In genomic region chr6:167020211-167020610, GRCh38 we compare ENCODE assay signal across 16 cellular contexts. TPM values are rescaled to one million over a fixed set of nuclear protein-coding genes. Genes with fewer than 3 reads are reported as not detected.
DNase-seq lines count a peak whose midpoint lies in the region; ATAC-seq, FAIRE-seq and TF ChIP-seq lines count a peak whose summit lies in the region.
"Had no signal": no experiment of that assay in that cellular context is flagged by ENCODE, and none has a peak within 500 bp of the region (broad histone marks: within the 10 kb centered on the region; RNA-seq: fewer than 3 reads in every experiment).

No MANE protein-coding gene starts in this region.

- POLR2A ChIA-PET in HepG2 (lab: Yijun Ruan, JAX): no interaction called here

- CTCF ChIA-PET in HepG2 (lab: Yijun Ruan, JAX; ENCODE audit: low intra/inter-chr PET ratio, low total read pairs): no interaction called here

- no peak overlapping the region for H3K4me3 Mint-ChIP-seq in activated naive CD8-positive, alpha-beta T cell treated with anti-CD3 and anti-CD28 coated beads for 36 hours
- no peak overlapping the region for H3K4me3 Mint-ChIP-seq in natural killer cell
- H3K4me3 Mint-ChIP-seq: WTC11 had no signal

- TSS peak; percentile 2 for BruUV-seq in HepG2 (replicated peaks; lab: Mats Ljungman, UMichigan)

- H3K27ac ChIP-seq in HepG2 (ENCODE audit: extremely low read length, insufficient read depth, low read length): no peak overlapping the region
- no peak overlapping the region for H3K27ac ChIP-seq in right lobe of liver
- peak overlapping the region; percentile 32 to 38 (median 37) for H3K27ac ChIP-seq in thyroid gland
- H3K27ac ChIP-seq: A549 had no signal

- no peak for FAIRE-seq in HepG2 (lab: Jason Lieb, UNC)
- FAIRE-seq: A549, bronchial epithelial cell had no signal

- H3K4me1 ChIP-seq in HepG2 (ENCODE audit: insufficient read depth, low read length): no peaks in the 10 kb centered on the region
- no peaks in the 10 kb centered on the region for H3K4me1 ChIP-seq in right lobe of liver
- H3K4me1 ChIP-seq in thyroid gland: no peaks in the 10 kb centered on the region
- H3K4me1 ChIP-seq: A549 had no signal

- in situ Hi-C loops in HepG2 (cut with HindIII; ENCODE audit: extremely low pct_ligation_motif_present, low pct_unique_long_range_greater_than_20kb): loop anchor here (25.0 kb wide), 1 partner anchor 117 kb away; no protein-coding TSS in a partner anchor

- H3K27me3 Mint-ChIP-seq in activated naive CD8-positive, alpha-beta T cell treated with anti-CD3 and anti-CD28 coated beads for 36 hours: no peaks in the 10 kb centered on the region
- H3K27me3 Mint-ChIP-seq in natural killer cell (ENCODE audit: low read depth in 2 of 2): no peaks in the 10 kb centered on the region

- H3K36me3 Mint-ChIP-seq in activated naive CD8-positive, alpha-beta T cell treated with anti-CD3 and anti-CD28 coated beads for 36 hours: peaks cover 5% of the 10 kb centered on the region
- no peaks in the 10 kb centered on the region for H3K36me3 Mint-ChIP-seq in natural killer cell

- H3K9me3 ChIP-seq in HepG2 (ENCODE audit: low read length) (no peaks in the 10 kb centered on the region), right lobe of liver (no peaks in the 10 kb centered on the region), thyroid gland (no peaks in the 10 kb centered on the region)
- H3K9me3 ChIP-seq: A549, mucosa of descending colon had no signal

- no peak for TF ChIP-seq RAD21 in HepG2 (CRISPR knock-in tag; IDR thresholded peaks at IDR 0.05)

- H3K4me3 ChIP-seq in HepG2 (replicated peaks in 1 of 3; ENCODE audit: insufficient read depth in 1 of 3, low read depth in 2 of 3, low read length in 3 of 3) (no peak overlapping the region), right lobe of liver (no peak overlapping the region), thyroid gland (replicated peaks in 1 of 3) (no peak overlapping the region)
- H3K4me3 ChIP-seq: A549, mucosa of descending colon had no signal

- intact Hi-C loops in HepG2 (cut with micrococcal nuclease; ENCODE audit: unreplicated experiment) (no loop called here), right lobe of liver (cut with DNase I) (no loop called here), thyroid gland (cut with DNase I) (no loop called here), natural killer cell (cut with micrococcal nuclease) (no loop called here)

- peaks cover 3% of the 10 kb centered on the region for H3K79me2 ChIP-seq in HepG2 (ENCODE audit: insufficient read depth, low read length)

- TF ChIP-seq EP300 in HepG2 (IDR thresholded peaks at IDR 0.05; ENCODE audit: low read depth in 2 of 2, low read length in 2 of 2) (no peak), HepG2 (CRISPR knock-in tag; IDR thresholded peaks at IDR 0.05; ENCODE audit: borderline replicate concordance) (no peak)

- ATAC-seq in HepG2 (no peak), right lobe of liver (no peak), GM21723 (IDR thresholded peaks at IDR 0.05; ENCODE audit: unreplicated experiment) (peak; percentile 87), HG03175 (IDR thresholded peaks at IDR 0.05; ENCODE audit: unreplicated experiment) (peak; percentile 77), natural killer cell (no peak)
- ATAC-seq: A549, mucosa of descending colon, WTC11 had no signal

- TF ChIP-seq POLR2A in HepG2 (IDR thresholded peaks at IDR 0.05; ENCODE audit: insufficient read depth in 1 of 2, low read depth in 2 of 2, low read length in 2 of 2) (no peak), right lobe of liver (IDR thresholded peaks at IDR 0.05) (no peak), thyroid gland (IDR thresholded peaks at IDR 0.05) (no peak)

- H3K36me3 ChIP-seq in HepG2 (replicated peaks in 1 of 2; ENCODE audit: control insufficient read depth in 1 of 2, insufficient read depth in 2 of 2, low read length in 2 of 2): peaks cover 24 to 79% of the 10 kb centered on the region in 2 experiments
- H3K36me3 ChIP-seq in right lobe of liver: peaks cover 0 to 26% (median 7%) of the 10 kb centered on the region in 4 donors
- H3K36me3 ChIP-seq in thyroid gland: peaks cover 0 to 7% of the 10 kb centered on the region in 2 donors

- H4K20me1 ChIP-seq in HepG2 (ENCODE audit: insufficient read depth, low read length): no peaks in the 10 kb centered on the region

- H3K27ac Mint-ChIP-seq in activated naive CD8-positive, alpha-beta T cell treated with anti-CD3 and anti-CD28 coated beads for 36 hours: no peak overlapping the region
- H3K27ac Mint-ChIP-seq in natural killer cell: no peak overlapping the region
- H3K27ac Mint-ChIP-seq: WTC11 had no signal

- 96% methylated on average over 3 of the region's 3 CpGs for WGBS in HepG2 (ENCODE audit: low lambda C conversion rate)
- WGBS in right lobe of liver (ENCODE audit: insufficient coverage, low coverage, low lambda C conversion rate, missing lambda C conversion rate): 86% methylated on average over 3 of the region's 3 CpGs
- WGBS in thyroid gland, 2 donors: 96 to 99% methylated on average over 3 of the region's 3 CpGs

- peaks cover 3% of the 10 kb centered on the region for H3K4me1 Mint-ChIP-seq in activated naive CD8-positive, alpha-beta T cell treated with anti-CD3 and anti-CD28 coated beads for 36 hours
- no peaks in the 10 kb centered on the region for H3K4me1 Mint-ChIP-seq in natural killer cell
- H3K4me1 Mint-ChIP-seq: WTC11 had no signal

- no peak overlapping the region for H2AFZ ChIP-seq in HepG2 (ENCODE audit: low read length)

- H3K4me2 ChIP-seq in HepG2 (ENCODE audit: low read depth, low read length): no peak overlapping the region
- H3K4me2 ChIP-seq: A549 had no signal

- H3K9me3 Mint-ChIP-seq in activated naive CD8-positive, alpha-beta T cell treated with anti-CD3 and anti-CD28 coated beads for 36 hours: no peaks in the 10 kb centered on the region
- no peaks in the 10 kb centered on the region for H3K9me3 Mint-ChIP-seq in natural killer cell
- H3K9me3 Mint-ChIP-seq: WTC11 had no signal

- H3K27me3 ChIP-seq in HepG2 (ENCODE audit: control insufficient read depth in 1 of 2, insufficient read depth in 2 of 2, low read length in 2 of 2): no peaks in the 10 kb centered on the region
- no peaks in the 10 kb centered on the region for H3K27me3 ChIP-seq in right lobe of liver
- H3K27me3 ChIP-seq in thyroid gland: no peaks in the 10 kb centered on the region

- TF ChIP-seq CTCF in HepG2 (CRISPR knock-in tag; IDR thresholded peaks at IDR 0.05) (no peak), right lobe of liver (IDR thresholded peaks at IDR 0.05) (no peak), thyroid gland (IDR thresholded peaks at IDR 0.05) (no peak), natural killer cell (IDR thresholded peaks at IDR 0.05) (no peak)

- DNase-seq in HepG2 (ENCODE audit: low spot score) (no peak), right lobe of liver (no peak), thyroid gland (no peak), natural killer cell (no peak)
- no peak for DNase-seq in activated naive CD8-positive, alpha-beta T cell treated with anti-CD3 and anti-CD28 coated beads for 36 hours
- DNase-seq in activated naive CD4-positive, alpha-beta T cell treated with Interleukin-2 at 50 U/mL for 16 hours: no peak
- DNase-seq: activated T-cell treated with anti-CD3 and anti-CD28 coated beads, Interleukin-2, amount 50 U/mL, for 48 hours; DMS79; mucosa of descending colon; NCI-H69; retina had no signal

- H3K9ac ChIP-seq in HepG2 (ENCODE audit: insufficient read depth, low read depth, low read length): no peak overlapping the region

TF ChIP-seq in HepG2, 621 proteins besides CTCF, POLR2A, EP300 and RAD21:
- TF ChIP-seq NFRKB (IDR thresholded peaks at IDR 0.05): no peak
- no peak for TF ChIP-seq ZNF530 (CRISPR knock-in tag; IDR thresholded peaks at IDR 0.05; ENCODE audit: low read depth)
- TF ChIP-seq MBNL3 (CRISPR knock-in tag; conservative IDR thresholded peaks at IDR 0.05): no peak
- no peak for TF ChIP-seq ZNF468 (CRISPR knock-in tag; IDR thresholded peaks at IDR 0.05)
TF ChIP-seq in HepG2: peak in this region for 0.

RNA-seq across cellular contexts. Expression of gene CEP43, which starts 21.0 kb away (rescaled TPM):
- total RNA-seq in HepG2 (2016; rRNA removed; fragmentation: Illumina TruSeq; extraction: Trizol) (73.9 and 88.4 TPM in 2 replicates), right lobe of liver (10 to 100 TPM; 11.7 to 23.5 (median 19.7) TPM), thyroid gland (10 to 100 TPM; 30.0 to 39.9 (median 33.8) TPM), natural killer cell (10 to 100 TPM; 13.5 to 17.0 (median 15.4) TPM)
- total RNA-seq in HepG2 (2016; cell fraction: cytosol; rRNA removed; fragmentation: Illumina TruSeq; extraction: Trizol; ENCODE audit: low read depth): 84.7 and 89.7 TPM in 2 replicates
- total RNA-seq in HepG2 (2016; cell fraction: insoluble cytoplasmic fraction; rRNA removed; fragmentation: Illumina TruSeq; extraction: Trizol): 68.4 and 95.5 TPM in 2 replicates
- 46.9 and 49.2 TPM in 2 replicates for total RNA-seq in HepG2 (2016; cell fraction: membrane; rRNA removed; fragmentation: Illumina TruSeq; extraction: Trizol)
- 62.5 and 63.7 TPM in 2 replicates for total RNA-seq in HepG2 (2016; cell fraction: nucleus; rRNA removed; fragmentation: Illumina TruSeq; extraction: Trizol)
- polyA plus RNA-seq in HepG2 (2011; rRNA removed): 20.7 and 29.3 TPM in 2 replicates
- polyA plus RNA-seq in HepG2 (2011; cell fraction: cytosol; rRNA removed): 8.6 and 10.8 TPM in 2 replicates
- 39.4 and 43.9 TPM in 2 replicates for polyA plus RNA-seq in HepG2 (2011; cell fraction: nucleus; rRNA removed)
- polyA plus RNA-seq in HepG2 (2012): 15.0 and 26.1 TPM in 2 replicates
- 15.3 and 16.0 TPM in 2 replicates for polyA plus RNA-seq in HepG2 (2016; cell fraction: cytosol; fragmentation: Illumina TruSeq; extraction: Trizol; ENCODE audit: low read depth)
- polyA plus RNA-seq in HepG2 (2016; cell fraction: insoluble cytoplasmic fraction; fragmentation: Illumina TruSeq; extraction: Trizol; ENCODE audit: low read depth): 90.9 and 96.9 TPM in 2 replicates
- polyA plus RNA-seq in HepG2 (2016; cell fraction: membrane; fragmentation: Illumina TruSeq; extraction: Trizol; ENCODE audit: low read depth): 23.9 and 25.0 TPM in 2 replicates
- polyA plus RNA-seq in HepG2 (2016; cell fraction: nucleus; fragmentation: Illumina TruSeq; extraction: Trizol; ENCODE audit: insufficient read depth, low read depth): 111 and 119 TPM in 2 replicates
- polyA minus RNA-seq in HepG2 (2011; rRNA and poly(A)+ RNA removed; ENCODE audit: low replicate concordance): 4.7 and 5.1 TPM in 2 replicates
- 15.3 and 20.4 TPM in 2 replicates for polyA minus RNA-seq in HepG2 (2011; cell fraction: cytosol; rRNA and poly(A)+ RNA removed)
- 42.8 and 56.1 TPM in 2 replicates for polyA minus RNA-seq in HepG2 (2011; cell fraction: nucleus; rRNA and poly(A)+ RNA removed)
- total RNA-seq in activated naive CD8-positive, alpha-beta T cell treated with anti-CD3 and anti-CD28 coated beads for 36 hours: 10 to 100 TPM; 24.5 to 27.3 TPM

Comparison
In these comparisons a context has a peak if more than half of its experiments do, and no peak if none do; other contexts are left out.
1. ATAC-seq: peak in GM21723 (single experiment) and HG03175 (single experiment); none in HepG2 (single experiment), right lobe of liver (0 of 4) and natural killer cell (0 of 3).
2. H3K27ac ChIP-seq: peak in thyroid gland (3 of 3); none in HepG2 (single experiment) and right lobe of liver (0 of 3).